In the genomic region with DNA sequence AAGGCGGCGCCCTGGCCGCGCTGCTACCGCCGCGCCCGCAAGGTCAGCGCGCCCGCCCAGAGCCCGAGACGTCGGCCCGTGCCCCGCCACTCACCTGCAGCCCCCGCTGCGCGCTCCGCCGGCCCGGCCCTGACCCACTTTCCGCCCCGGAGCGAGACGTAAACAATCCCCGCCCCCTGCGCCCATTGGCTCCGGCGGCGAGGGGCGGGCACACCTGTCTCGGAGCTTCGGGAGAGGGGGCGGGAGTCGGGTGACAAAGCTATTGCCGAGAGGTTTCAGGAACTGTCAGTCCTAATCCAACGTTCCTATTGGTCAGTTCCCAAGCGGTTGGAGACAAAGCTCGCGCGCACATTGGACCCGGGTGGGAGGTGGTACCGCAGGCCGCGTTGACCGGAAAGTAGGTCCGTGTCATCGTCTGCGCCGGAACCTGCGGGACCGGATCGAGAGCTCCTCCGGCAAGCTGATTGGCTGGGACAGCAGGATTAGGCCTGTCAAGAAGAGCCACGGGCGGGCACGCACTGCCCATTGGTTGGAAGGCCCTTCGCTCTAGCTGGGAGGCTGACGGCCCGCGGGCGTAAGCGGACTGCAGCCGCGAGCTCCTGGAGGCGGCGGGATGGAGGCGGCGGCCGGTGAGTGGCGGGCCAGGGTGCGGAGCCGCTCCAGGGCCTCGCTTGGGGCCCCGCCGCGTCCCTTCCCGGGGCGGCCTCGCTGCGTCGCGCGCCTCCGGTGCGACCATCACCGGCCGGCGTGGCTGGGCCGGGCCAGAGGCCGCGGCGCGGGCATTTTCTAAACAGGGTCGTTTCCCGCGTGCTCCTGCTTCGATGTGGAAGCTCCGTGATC, we compare ENCODE assay signal across 1 cellular context.
A peak's percentile ranks its signal among the peaks of the same experiment; 100 is the strongest.
TF ChIP-seq lines count a peak whose summit lies in the region.

A gene with protein sequence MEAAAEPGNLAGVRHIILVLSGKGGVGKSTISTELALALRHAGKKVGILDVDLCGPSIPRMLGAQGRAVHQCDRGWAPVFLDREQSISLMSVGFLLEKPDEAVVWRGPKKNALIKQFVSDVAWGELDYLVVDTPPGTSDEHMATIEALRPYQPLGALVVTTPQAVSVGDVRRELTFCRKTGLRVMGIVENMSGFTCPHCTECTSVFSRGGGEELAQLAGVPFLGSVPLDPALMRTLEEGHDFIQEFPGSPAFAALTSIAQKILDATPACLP (plus strand): TSS at position 553 of the 840 bp plus-strand sequence. CDS start 61 bp downstream, at position 614.
A gene (minus strand): TSS at position 164 of the 840 bp plus-strand sequence. CDS start 1,088 bp downstream, outside the sequence.

TF ChIP-seq in K562, 482 proteins besides CTCF, POLR2A, EP300 and RAD21 (continued from another document and continues in another):
- TF ChIP-seq, protein P1, sequence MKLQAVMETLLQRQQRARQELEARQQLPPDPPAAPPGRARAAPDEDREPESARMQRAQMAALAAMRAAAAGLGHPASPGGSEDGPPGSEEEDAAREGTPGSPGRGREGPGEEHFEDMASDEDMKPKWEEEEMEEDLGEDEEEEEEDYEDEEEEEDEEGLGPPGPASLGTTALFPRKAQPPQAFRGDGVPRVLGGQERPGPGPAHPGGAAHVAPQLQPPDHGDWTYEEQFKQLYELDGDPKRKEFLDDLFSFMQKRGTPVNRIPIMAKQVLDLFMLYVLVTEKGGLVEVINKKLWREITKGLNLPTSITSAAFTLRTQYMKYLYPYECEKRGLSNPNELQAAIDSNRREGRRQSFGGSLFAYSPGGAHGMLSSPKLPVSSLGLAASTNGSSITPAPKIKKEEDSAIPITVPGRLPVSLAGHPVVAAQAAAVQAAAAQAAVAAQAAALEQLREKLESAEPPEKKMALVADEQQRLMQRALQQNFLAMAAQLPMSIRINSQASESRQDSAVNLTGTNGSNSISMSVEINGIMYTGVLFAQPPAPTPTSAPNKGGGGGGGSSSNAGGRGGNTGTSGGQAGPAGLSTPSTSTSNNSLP (IDR thresholded peaks at IDR 0.05; ENCODE audit: borderline replicate concordance, low read depth, low read length), result peak; percentile 58; the same call in 1 of the 2 replicates
- TF ChIP-seq PHF8 (IDR thresholded peaks at IDR 0.05; ENCODE audit: borderline replicate concordance, low read length), result peak; percentile 69; the same call in 1 of the 2 replicates
- no peak for TF ChIP-seq ADNP (tag; IDR thresholded peaks at IDR 0.05)
- TF ChIP-seq, protein P2, sequence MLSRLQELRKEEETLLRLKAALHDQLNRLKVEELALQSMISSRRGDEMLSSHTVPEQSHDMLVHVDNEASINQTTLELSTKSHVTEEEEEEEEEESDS (CRISPR knock-in tag; IDR thresholded peaks at IDR 0.05), result no peak
- TF ChIP-seq RAD51 (IDR thresholded peaks at IDR 0.05; ENCODE audit: borderline replicate concordance, low read depth), result no peak
- TF ChIP-seq RFX5 (IDR thresholded peaks at IDR 0.05; ENCODE audit: low read depth, low read length), result no peak
- TF ChIP-seq, protein P3, sequence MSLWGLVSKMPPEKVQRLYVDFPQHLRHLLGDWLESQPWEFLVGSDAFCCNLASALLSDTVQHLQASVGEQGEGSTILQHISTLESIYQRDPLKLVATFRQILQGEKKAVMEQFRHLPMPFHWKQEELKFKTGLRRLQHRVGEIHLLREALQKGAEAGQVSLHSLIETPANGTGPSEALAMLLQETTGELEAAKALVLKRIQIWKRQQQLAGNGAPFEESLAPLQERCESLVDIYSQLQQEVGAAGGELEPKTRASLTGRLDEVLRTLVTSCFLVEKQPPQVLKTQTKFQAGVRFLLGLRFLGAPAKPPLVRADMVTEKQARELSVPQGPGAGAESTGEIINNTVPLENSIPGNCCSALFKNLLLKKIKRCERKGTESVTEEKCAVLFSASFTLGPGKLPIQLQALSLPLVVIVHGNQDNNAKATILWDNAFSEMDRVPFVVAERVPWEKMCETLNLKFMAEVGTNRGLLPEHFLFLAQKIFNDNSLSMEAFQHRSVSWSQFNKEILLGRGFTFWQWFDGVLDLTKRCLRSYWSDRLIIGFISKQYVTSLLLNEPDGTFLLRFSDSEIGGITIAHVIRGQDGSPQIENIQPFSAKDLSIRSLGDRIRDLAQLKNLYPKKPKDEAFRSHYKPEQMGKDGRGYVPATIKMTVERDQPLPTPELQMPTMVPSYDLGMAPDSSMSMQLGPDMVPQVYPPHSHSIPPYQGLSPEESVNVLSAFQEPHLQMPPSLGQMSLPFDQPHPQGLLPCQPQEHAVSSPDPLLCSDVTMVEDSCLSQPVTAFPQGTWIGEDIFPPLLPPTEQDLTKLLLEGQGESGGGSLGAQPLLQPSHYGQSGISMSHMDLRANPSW (CRISPR knock-in tag; IDR thresholded peaks at IDR 0.05), result no peak
- no peak for TF ChIP-seq PPARD (CRISPR knock-in tag; IDR thresholded peaks at IDR 0.05)
- no peak for TF ChIP-seq KLF6 (CRISPR knock-in tag; IDR thresholded peaks at IDR 0.05; ENCODE audit: borderline replicate concordance)
- no peak for TF ChIP-seq ZNF311 (CRISPR knock-in tag; IDR thresholded peaks at IDR 0.05)
- no peak for TF ChIP-seq HNRNPL (IDR thresholded peaks at IDR 0.05; ENCODE audit: low read depth, low read length)
- no peak for TF ChIP-seq ARHGAP35 (IDR thresholded peaks at IDR 0.05; ENCODE audit: partially characterized antibody)
- no peak for TF ChIP-seq ZNF695 (CRISPR knock-in tag; IDR thresholded peaks at IDR 0.05)
- TF ChIP-seq ZNF507 (tag; conservative IDR thresholded peaks at IDR 0.05), result no peak
- no peak for TF ChIP-seq SREBF2 (CRISPR knock-in tag; IDR thresholded peaks at IDR 0.05)
- TF ChIP-seq, protein P4, sequence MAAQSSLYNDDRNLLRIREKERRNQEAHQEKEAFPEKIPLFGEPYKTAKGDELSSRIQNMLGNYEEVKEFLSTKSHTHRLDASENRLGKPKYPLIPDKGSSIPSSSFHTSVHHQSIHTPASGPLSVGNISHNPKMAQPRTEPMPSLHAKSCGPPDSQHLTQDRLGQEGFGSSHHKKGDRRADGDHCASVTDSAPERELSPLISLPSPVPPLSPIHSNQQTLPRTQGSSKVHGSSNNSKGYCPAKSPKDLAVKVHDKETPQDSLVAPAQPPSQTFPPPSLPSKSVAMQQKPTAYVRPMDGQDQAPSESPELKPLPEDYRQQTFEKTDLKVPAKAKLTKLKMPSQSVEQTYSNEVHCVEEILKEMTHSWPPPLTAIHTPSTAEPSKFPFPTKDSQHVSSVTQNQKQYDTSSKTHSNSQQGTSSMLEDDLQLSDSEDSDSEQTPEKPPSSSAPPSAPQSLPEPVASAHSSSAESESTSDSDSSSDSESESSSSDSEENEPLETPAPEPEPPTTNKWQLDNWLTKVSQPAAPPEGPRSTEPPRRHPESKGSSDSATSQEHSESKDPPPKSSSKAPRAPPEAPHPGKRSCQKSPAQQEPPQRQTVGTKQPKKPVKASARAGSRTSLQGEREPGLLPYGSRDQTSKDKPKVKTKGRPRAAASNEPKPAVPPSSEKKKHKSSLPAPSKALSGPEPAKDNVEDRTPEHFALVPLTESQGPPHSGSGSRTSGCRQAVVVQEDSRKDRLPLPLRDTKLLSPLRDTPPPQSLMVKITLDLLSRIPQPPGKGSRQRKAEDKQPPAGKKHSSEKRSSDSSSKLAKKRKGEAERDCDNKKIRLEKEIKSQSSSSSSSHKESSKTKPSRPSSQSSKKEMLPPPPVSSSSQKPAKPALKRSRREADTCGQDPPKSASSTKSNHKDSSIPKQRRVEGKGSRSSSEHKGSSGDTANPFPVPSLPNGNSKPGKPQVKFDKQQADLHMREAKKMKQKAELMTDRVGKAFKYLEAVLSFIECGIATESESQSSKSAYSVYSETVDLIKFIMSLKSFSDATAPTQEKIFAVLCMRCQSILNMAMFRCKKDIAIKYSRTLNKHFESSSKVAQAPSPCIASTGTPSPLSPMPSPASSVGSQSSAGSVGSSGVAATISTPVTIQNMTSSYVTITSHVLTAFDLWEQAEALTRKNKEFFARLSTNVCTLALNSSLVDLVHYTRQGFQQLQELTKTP (IDR thresholded peaks at IDR 0.05; ENCODE audit: low read depth in 1 of 2, partially characterized antibody in 2 of 2), result no peak
- no peak for TF ChIP-seq ZNF184 (CRISPR knock-in tag; IDR thresholded peaks at IDR 0.05)
- no peak for TF ChIP-seq KAT8 (IDR thresholded peaks at IDR 0.05; ENCODE audit: low read depth)
- TF ChIP-seq RB1 (IDR thresholded peaks at IDR 0.05; ENCODE audit: low read depth), result peak; percentile 76
- no peak for TF ChIP-seq ETS2 (tag; IDR thresholded peaks at IDR 0.05; ENCODE audit: borderline replicate concordance, poor library complexity, severe bottlenecking)
- TF ChIP-seq CEBPB (tag; IDR thresholded peaks at IDR 0.05), result no peak
- TF ChIP-seq SMC3 (conservative IDR thresholded peaks at IDR 0.05; ENCODE audit: insufficient read depth, low read depth, low read length), result no peak
- no peak for TF ChIP-seq ZFP30 (CRISPR knock-in tag; IDR thresholded peaks at IDR 0.05; ENCODE audit: borderline replicate concordance)
- TF ChIP-seq POLR2AphosphoS2 (IDR thresholded peaks at IDR 0.05; ENCODE audit: low read length), result no peak
- TF ChIP-seq, protein P5, sequence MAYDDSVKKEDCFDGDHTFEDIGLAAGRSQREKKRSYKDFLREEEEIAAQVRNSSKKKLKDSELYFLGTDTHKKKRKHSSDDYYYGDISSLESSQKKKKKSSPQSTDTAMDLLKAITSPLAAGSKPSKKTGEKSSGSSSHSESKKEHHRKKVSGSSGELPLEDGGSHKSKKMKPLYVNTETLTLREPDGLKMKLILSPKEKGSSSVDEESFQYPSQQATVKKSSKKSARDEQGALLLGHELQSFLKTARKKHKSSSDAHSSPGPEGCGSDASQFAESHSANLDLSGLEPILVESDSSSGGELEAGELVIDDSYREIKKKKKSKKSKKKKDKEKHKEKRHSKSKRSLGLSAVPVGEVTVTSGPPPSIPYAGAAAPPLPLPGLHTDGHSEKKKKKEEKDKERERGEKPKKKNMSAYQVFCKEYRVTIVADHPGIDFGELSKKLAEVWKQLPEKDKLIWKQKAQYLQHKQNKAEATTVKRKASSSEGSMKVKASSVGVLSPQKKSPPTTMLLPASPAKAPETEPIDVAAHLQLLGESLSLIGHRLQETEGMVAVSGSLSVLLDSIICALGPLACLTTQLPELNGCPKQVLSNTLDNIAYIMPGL (CRISPR knock-in tag; IDR thresholded peaks at IDR 0.05), result no peak
- TF ChIP-seq KDM1A (IDR thresholded peaks at IDR 0.05), result no peak
- TF ChIP-seq MEF2D (tag; conservative IDR thresholded peaks at IDR 0.05; ENCODE audit: low read depth), result no peak
- no peak for TF ChIP-seq HLTF (IDR thresholded peaks at IDR 0.05)
- TF ChIP-seq CBX3 (IDR thresholded peaks at IDR 0.05; ENCODE audit: borderline replicate concordance in 1 of 2, low read length in 2 of 2), result no peak
- TF ChIP-seq ZNF551 (CRISPR knock-in tag; IDR thresholded peaks at IDR 0.05), result no peak
- peak; percentile 60; the same call in 1 of the 2 replicates for TF ChIP-seq KLF1 (tag; IDR thresholded peaks at IDR 0.05)
- TF ChIP-seq PCBP2 (IDR thresholded peaks at IDR 0.05; ENCODE audit: low read depth, low read length, poor library complexity, severe bottlenecking), result no peak
- 0 out of 2 replicates have a peak, but pooled peaks have one; percentile 19 for TF ChIP-seq TARDBP (IDR thresholded peaks at IDR 0.05)
- no peak for TF ChIP-seq PML (IDR thresholded peaks at IDR 0.05; ENCODE audit: low read length)
- TF ChIP-seq MECOM (CRISPR knock-in tag; IDR thresholded peaks at IDR 0.05), result no peak
- no peak for TF ChIP-seq ZNF408 (CRISPR knock-in tag; IDR thresholded peaks at IDR 0.05; ENCODE audit: low read depth)
- TF ChIP-seq, protein P6, sequence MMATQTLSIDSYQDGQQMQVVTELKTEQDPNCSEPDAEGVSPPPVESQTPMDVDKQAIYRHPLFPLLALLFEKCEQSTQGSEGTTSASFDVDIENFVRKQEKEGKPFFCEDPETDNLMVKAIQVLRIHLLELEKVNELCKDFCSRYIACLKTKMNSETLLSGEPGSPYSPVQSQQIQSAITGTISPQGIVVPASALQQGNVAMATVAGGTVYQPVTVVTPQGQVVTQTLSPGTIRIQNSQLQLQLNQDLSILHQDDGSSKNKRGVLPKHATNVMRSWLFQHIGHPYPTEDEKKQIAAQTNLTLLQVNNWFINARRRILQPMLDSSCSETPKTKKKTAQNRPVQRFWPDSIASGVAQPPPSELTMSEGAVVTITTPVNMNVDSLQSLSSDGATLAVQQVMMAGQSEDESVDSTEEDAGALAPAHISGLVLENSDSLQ (IDR thresholded peaks at IDR 0.05), result peak; percentile 100
- no peak for TF ChIP-seq GABPB2 (CRISPR knock-in tag; conservative IDR thresholded peaks at IDR 0.05)
- no peak for TF ChIP-seq ZNF24 (IDR thresholded peaks at IDR 0.05)
- TF ChIP-seq, protein P7, sequence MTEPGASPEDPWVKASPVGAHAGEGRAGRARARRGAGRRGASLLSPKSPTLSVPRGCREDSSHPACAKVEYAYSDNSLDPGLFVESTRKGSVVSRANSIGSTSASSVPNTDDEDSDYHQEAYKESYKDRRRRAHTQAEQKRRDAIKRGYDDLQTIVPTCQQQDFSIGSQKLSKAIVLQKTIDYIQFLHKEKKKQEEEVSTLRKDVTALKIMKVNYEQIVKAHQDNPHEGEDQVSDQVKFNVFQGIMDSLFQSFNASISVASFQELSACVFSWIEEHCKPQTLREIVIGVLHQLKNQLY (CRISPR knock-in tag; conservative IDR thresholded peaks at IDR 0.05), result no peak
- no peak for TF ChIP-seq ZNF12 (CRISPR knock-in tag; IDR thresholded peaks at IDR 0.05)
- TF ChIP-seq, protein P8, sequence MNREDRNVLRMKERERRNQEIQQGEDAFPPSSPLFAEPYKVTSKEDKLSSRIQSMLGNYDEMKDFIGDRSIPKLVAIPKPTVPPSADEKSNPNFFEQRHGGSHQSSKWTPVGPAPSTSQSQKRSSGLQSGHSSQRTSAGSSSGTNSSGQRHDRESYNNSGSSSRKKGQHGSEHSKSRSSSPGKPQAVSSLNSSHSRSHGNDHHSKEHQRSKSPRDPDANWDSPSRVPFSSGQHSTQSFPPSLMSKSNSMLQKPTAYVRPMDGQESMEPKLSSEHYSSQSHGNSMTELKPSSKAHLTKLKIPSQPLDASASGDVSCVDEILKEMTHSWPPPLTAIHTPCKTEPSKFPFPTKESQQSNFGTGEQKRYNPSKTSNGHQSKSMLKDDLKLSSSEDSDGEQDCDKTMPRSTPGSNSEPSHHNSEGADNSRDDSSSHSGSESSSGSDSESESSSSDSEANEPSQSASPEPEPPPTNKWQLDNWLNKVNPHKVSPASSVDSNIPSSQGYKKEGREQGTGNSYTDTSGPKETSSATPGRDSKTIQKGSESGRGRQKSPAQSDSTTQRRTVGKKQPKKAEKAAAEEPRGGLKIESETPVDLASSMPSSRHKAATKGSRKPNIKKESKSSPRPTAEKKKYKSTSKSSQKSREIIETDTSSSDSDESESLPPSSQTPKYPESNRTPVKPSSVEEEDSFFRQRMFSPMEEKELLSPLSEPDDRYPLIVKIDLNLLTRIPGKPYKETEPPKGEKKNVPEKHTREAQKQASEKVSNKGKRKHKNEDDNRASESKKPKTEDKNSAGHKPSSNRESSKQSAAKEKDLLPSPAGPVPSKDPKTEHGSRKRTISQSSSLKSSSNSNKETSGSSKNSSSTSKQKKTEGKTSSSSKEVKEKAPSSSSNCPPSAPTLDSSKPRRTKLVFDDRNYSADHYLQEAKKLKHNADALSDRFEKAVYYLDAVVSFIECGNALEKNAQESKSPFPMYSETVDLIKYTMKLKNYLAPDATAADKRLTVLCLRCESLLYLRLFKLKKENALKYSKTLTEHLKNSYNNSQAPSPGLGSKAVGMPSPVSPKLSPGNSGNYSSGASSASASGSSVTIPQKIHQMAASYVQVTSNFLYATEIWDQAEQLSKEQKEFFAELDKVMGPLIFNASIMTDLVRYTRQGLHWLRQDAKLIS (CRISPR knock-in tag; IDR thresholded peaks at IDR 0.05), result no peak
- TF ChIP-seq SRSF1 (IDR thresholded peaks at IDR 0.05; ENCODE audit: low read depth, low read length), result no peak
